In the genomic region with DNA sequence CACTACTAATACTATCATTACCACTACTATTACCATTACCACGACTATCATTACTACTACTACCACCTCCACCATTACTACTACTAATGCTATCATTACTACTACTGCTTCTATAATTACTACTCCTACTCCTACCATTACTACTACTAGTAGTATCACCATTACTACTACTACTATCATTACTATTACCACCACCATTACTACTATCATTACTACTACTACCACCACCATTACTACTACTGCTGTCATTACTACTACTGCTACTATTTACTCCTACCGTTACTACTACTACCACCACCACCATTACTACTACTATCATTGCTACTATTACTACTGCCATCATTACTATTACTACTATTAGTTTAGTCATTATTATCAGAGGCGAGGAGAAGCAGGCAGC, we compare ENCODE assay signal across 1 cellular context.
A peak's percentile ranks its signal among the peaks of the same experiment; 100 is the strongest.
TF ChIP-seq lines count a peak whose summit lies in the region.

No MANE protein-coding gene starts in this region.

TF ChIP-seq in K562, 482 proteins besides CTCF, POLR2A, EP300 and RAD21 (continued from another document and continues in another):
- TF ChIP-seq MNT (conservative IDR thresholded peaks at IDR 0.05): no peak
- TF ChIP-seq E2F4 (CRISPR knock-in tag; IDR thresholded peaks at IDR 0.05; ENCODE audit: low read depth): no peak
- TF ChIP-seq, protein P1, sequence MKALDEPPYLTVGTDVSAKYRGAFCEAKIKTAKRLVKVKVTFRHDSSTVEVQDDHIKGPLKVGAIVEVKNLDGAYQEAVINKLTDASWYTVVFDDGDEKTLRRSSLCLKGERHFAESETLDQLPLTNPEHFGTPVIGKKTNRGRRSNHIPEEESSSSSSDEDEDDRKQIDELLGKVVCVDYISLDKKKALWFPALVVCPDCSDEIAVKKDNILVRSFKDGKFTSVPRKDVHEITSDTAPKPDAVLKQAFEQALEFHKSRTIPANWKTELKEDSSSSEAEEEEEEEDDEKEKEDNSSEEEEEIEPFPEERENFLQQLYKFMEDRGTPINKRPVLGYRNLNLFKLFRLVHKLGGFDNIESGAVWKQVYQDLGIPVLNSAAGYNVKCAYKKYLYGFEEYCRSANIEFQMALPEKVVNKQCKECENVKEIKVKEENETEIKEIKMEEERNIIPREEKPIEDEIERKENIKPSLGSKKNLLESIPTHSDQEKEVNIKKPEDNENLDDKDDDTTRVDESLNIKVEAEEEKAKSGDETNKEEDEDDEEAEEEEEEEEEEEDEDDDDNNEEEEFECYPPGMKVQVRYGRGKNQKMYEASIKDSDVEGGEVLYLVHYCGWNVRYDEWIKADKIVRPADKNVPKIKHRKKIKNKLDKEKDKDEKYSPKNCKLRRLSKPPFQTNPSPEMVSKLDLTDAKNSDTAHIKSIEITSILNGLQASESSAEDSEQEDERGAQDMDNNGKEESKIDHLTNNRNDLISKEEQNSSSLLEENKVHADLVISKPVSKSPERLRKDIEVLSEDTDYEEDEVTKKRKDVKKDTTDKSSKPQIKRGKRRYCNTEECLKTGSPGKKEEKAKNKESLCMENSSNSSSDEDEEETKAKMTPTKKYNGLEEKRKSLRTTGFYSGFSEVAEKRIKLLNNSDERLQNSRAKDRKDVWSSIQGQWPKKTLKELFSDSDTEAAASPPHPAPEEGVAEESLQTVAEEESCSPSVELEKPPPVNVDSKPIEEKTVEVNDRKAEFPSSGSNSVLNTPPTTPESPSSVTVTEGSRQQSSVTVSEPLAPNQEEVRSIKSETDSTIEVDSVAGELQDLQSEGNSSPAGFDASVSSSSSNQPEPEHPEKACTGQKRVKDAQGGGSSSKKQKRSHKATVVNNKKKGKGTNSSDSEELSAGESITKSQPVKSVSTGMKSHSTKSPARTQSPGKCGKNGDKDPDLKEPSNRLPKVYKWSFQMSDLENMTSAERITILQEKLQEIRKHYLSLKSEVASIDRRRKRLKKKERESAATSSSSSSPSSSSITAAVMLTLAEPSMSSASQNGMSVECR (CRISPR knock-in tag; IDR thresholded peaks at IDR 0.05): no peak
- no peak for TF ChIP-seq E2F3 (CRISPR knock-in tag; IDR thresholded peaks at IDR 0.05)
- no peak; the same call in 1 of the 2 replicates for TF ChIP-seq ZKSCAN8 (CRISPR knock-in tag; IDR thresholded peaks at IDR 0.05)
- TF ChIP-seq IRF9 (tag; IDR thresholded peaks at IDR 0.05): no peak
- TF ChIP-seq ZNF175 (CRISPR knock-in tag; IDR thresholded peaks at IDR 0.05; ENCODE audit: low read depth): peak; percentile 65; the same call in 1 of the 2 replicates
- TF ChIP-seq EP400 (IDR thresholded peaks at IDR 0.05): no peak
- TF ChIP-seq ASH1L (IDR thresholded peaks at IDR 0.05; ENCODE audit: borderline replicate concordance, low read depth, partially characterized antibody): peak; percentile 93
- no peak for TF ChIP-seq FIP1L1 (IDR thresholded peaks at IDR 0.05; ENCODE audit: low read depth, low read length, poor library complexity, severe bottlenecking)
- TF ChIP-seq THAP7 (CRISPR knock-in tag; IDR thresholded peaks at IDR 0.05): no peak
- TF ChIP-seq ZNF165 (CRISPR knock-in tag; IDR thresholded peaks at IDR 0.05; ENCODE audit: borderline replicate concordance): no peak
- 0 out of 2 replicates have a peak, but pooled peaks have one; percentile 10 for TF ChIP-seq IFI16 (CRISPR knock-in tag; IDR thresholded peaks at IDR 0.05)
- no peak for TF ChIP-seq TOE1 (IDR thresholded peaks at IDR 0.05; ENCODE audit: borderline replicate concordance)
- TF ChIP-seq TOE1 (CRISPR knock-in tag; IDR thresholded peaks at IDR 0.05; ENCODE audit: borderline replicate concordance, low read depth): no peak
- TF ChIP-seq HLTF (IDR thresholded peaks at IDR 0.05): no peak
- no peak for TF ChIP-seq ZNF696 (CRISPR knock-in tag; conservative IDR thresholded peaks at IDR 0.05)
- TF ChIP-seq ZNF134 (CRISPR knock-in tag; conservative IDR thresholded peaks at IDR 0.05): 0 out of 2 replicates have a peak, but pooled peaks have one; percentile 9
- TF ChIP-seq ARID1B (IDR thresholded peaks at IDR 0.05): 0 out of 2 replicates have a peak, but pooled peaks have one; percentile 10
- TF ChIP-seq MCM7 (IDR thresholded peaks at IDR 0.05): peak in 1 of 2 experiments; percentile 86; a peak in 1 of 4 replicates
- TF ChIP-seq, protein P2, sequence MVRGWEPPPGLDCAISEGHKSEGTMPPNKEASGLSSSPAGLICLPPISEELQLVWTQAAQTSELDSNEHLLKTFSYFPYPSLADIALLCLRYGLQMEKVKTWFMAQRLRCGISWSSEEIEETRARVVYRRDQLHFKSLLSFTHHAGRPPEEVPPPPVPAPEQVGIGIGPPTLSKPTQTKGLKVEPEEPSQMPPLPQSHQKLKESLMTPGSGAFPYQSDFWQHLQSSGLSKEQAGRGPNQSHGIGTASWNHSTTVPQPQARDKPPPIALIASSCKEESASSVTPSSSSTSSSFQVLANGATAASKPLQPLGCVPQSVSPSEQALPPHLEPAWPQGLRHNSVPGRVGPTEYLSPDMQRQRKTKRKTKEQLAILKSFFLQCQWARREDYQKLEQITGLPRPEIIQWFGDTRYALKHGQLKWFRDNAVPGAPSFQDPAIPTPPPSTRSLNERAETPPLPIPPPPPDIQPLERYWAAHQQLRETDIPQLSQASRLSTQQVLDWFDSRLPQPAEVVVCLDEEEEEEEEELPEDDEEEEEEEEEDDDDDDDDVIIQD (CRISPR knock-in tag; IDR thresholded peaks at IDR 0.05): no peak
- TF ChIP-seq, protein P3, sequence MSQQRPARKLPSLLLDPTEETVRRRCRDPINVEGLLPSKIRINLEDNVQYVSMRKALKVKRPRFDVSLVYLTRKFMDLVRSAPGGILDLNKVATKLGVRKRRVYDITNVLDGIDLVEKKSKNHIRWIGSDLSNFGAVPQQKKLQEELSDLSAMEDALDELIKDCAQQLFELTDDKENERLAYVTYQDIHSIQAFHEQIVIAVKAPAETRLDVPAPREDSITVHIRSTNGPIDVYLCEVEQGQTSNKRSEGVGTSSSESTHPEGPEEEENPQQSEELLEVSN (IDR thresholded peaks at IDR 0.05; ENCODE audit: borderline replicate concordance in 1 of 2, extremely low read depth in 1 of 2, insufficient read depth in 1 of 2, insufficient read length in 1 of 2, low read depth in 1 of 2, low read length in 1 of 2, poor library complexity in 1 of 2, severe bottlenecking in 1 of 2): no peak
- no peak for TF ChIP-seq ZNF551 (CRISPR knock-in tag; IDR thresholded peaks at IDR 0.05)
- no peak for TF ChIP-seq GTF2F1 (IDR thresholded peaks at IDR 0.05; ENCODE audit: low read depth, low read length)
- TF ChIP-seq HMG20B (CRISPR knock-in tag; IDR thresholded peaks at IDR 0.05): no peak
- no peak for TF ChIP-seq CHD2 (IDR thresholded peaks at IDR 0.05; ENCODE audit: low read depth, low read length)
- 0 out of 2 replicates have a peak, but pooled peaks have one; percentile 50 for TF ChIP-seq ZBTB26 (CRISPR knock-in tag; IDR thresholded peaks at IDR 0.05)
- no peak; the same call in none of the 2 replicates for TF ChIP-seq CXXC5 (CRISPR knock-in tag; IDR thresholded peaks at IDR 0.05)
- no peak for TF ChIP-seq ESRRA (IDR thresholded peaks at IDR 0.05; ENCODE audit: borderline replicate concordance, low read depth)
- TF ChIP-seq XRCC3 (IDR thresholded peaks at IDR 0.05): no peak
- TF ChIP-seq HNRNPUL1 (IDR thresholded peaks at IDR 0.05; ENCODE audit: low read length): no peak
- no peak for TF ChIP-seq HIVEP1 (CRISPR knock-in tag; IDR thresholded peaks at IDR 0.05)
- peak; percentile 82 for TF ChIP-seq HMBOX1 (IDR thresholded peaks at IDR 0.05)
- no peak for TF ChIP-seq ARNT (IDR thresholded peaks at IDR 0.05)
- no peak for TF ChIP-seq ZBED1 (IDR thresholded peaks at IDR 0.05)
- TF ChIP-seq POLR2AphosphoS2 (IDR thresholded peaks at IDR 0.05; ENCODE audit: low read length): no peak
- TF ChIP-seq, protein P4, sequence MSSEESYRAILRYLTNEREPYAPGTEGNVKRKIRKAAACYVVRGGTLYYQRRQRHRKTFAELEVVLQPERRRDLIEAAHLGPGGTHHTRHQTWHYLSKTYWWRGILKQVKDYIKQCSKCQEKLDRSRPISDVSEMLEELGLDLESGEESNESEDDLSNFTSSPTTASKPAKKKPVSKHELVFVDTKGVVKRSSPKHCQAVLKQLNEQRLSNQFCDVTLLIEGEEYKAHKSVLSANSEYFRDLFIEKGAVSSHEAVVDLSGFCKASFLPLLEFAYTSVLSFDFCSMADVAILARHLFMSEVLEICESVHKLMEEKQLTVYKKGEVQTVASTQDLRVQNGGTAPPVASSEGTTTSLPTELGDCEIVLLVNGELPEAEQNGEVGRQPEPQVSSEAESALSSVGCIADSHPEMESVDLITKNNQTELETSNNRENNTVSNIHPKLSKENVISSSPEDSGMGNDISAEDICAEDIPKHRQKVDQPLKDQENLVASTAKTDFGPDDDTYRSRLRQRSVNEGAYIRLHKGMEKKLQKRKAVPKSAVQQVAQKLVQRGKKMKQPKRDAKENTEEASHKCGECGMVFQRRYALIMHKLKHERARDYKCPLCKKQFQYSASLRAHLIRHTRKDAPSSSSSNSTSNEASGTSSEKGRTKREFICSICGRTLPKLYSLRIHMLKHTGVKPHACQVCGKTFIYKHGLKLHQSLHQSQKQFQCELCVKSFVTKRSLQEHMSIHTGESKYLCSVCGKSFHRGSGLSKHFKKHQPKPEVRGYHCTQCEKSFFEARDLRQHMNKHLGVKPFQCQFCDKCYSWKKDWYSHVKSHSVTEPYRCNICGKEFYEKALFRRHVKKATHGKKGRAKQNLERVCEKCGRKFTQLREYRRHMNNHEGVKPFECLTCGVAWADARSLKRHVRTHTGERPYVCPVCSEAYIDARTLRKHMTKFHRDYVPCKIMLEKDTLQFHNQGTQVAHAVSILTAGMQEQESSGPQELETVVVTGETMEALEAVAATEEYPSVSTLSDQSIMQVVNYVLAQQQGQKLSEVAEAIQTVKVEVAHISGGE (CRISPR knock-in tag; IDR thresholded peaks at IDR 0.05): peak in 1 of 3 experiments; percentile 67; a peak in 2 of 6 replicates
- no peak for TF ChIP-seq ZNF174 (CRISPR knock-in tag; IDR thresholded peaks at IDR 0.05)
- no peak for TF ChIP-seq HMGXB4 (CRISPR knock-in tag; IDR thresholded peaks at IDR 0.05)
